In the genomic region with DNA sequence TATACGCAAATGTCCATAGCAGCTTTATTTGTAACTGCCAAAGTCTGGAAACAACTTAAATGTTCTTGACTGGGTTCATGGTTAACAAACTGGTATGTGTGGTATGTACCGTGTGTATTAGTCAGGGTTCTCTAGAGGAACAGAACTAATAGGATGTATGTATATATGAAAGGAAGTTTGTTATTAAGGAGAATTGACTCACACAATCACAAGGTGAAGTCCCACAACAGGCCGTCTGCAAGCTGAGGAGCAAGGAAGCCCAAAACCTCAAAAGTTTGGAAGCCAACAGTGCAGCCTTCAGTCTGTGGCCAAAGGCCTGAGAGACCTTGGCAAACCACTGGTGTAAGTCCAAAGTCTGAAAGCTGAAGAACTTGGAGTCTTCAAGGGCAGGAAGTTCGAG, we compare ENCODE assay signal across 23 cellular contexts.
A peak's percentile ranks its signal among the peaks of the same experiment; 100 is the strongest.
DNase-seq lines count a peak whose midpoint lies in the region; ATAC-seq and FAIRE-seq lines count a peak whose summit lies in the region.
"Had no signal": no experiment of that assay in that cellular context is flagged by ENCODE, and none has a peak within 500 bp of the region (broad histone marks: within the 10 kb centered on the region; RNA-seq: fewer than 3 reads in every experiment).

No MANE protein-coding gene starts in this region.

- DNase-seq in HCEC 1CT (peak; percentile 85), adipocyte (ENCODE audit: low read depth) (peak; percentile 32), fibroblast of peridontal ligament (ENCODE audit: extremely low read depth) (peak; percentile 6), renal cortical epithelial cell (ENCODE audit: low read depth) (peak; percentile 88), NCI-H748 treated with DMSO at 0.1 percent for 48 hours (lab: John Stamatoyannopoulos, UW) (no peak), HTR-8/SVneo (ENCODE audit: insufficient read length, low spot score) (no peak)
- no peak for DNase-seq in activated CD8-positive, alpha-beta T cell treated with anti-CD3 and anti-CD28 coated beads, Interleukin-2, amount 10 ng/mL, durations not matched to agents 7 days and 5 days
- DNase-seq: activated CD4-positive, alpha-beta memory T cell treated with anti-CD3 and anti-CD28 coated beads for 36 hours; activated naive CD4-positive, alpha-beta T cell; AML-193; anterior cingulate cortex; colonic mucosa; DMS79 treated with DMSO at 0.1 percent for 48 hours; NCI-H1436; NCI-H2171 treated with DMSO at 0.1 percent for 48 hours; NCI-H774; sigmoid colon; stimulated activated CD4-positive, alpha-beta T cell treated with anti-CD3 and anti-CD28 coated beads, Interleukin-2, amount 100 ng/mL, for 24 hours; T-helper 17 cell; trophoblast cell had no signal

- H3K27me3 Mint-ChIP-seq in activated CD8-positive, alpha-beta T cell treated with anti-CD3 and anti-CD28 coated beads, Interleukin-2, amount 10 ng/mL, durations not matched to agents 7 days and 5 days (ENCODE audit: low read depth) = peaks cover 11% of the 10 kb centered on the region

- no peak for ATAC-seq in GM18858 (IDR thresholded peaks at IDR 0.05; ENCODE audit: unreplicated experiment)
- ATAC-seq in activated CD8-positive, alpha-beta T cell treated with anti-CD3 and anti-CD28 coated beads, Interleukin-2, amount 10 ng/mL, durations not matched to agents 7 days and 5 days = no peak
- ATAC-seq: T-helper 17 cell had no signal

- no peak overlapping the region for H3K4me3 ChIP-seq in adipocyte (ENCODE audit: low read length)
- H3K4me3 ChIP-seq: colonic mucosa, sigmoid colon, SJSA1 had no signal

- no peaks in the 10 kb centered on the region for H3K27me3 ChIP-seq in adipocyte (replicated peaks; ENCODE audit: control insufficient read depth, insufficient read depth, low read length)
- H3K27me3 ChIP-seq: colonic mucosa, sigmoid colon, SJSA1 had no signal

- no peak overlapping the region for H3K4me3 Mint-ChIP-seq in activated CD8-positive, alpha-beta T cell treated with anti-CD3 and anti-CD28 coated beads, Interleukin-2, amount 10 ng/mL, durations not matched to agents 7 days and 5 days
- H3K4me3 Mint-ChIP-seq: activated CD4-positive, alpha-beta memory T cell treated with anti-CD3 and anti-CD28 coated beads for 36 hours; stimulated activated naive CD8-positive, alpha-beta T cell treated with anti-CD3 and anti-CD28 coated beads, Interleukin-15, Interleukin-2, amounts not matched to agents 100 ng/mL and 50 ng/mL, for 24 hours; T-helper 17 cell had no signal

- peaks cover 3% of the 10 kb centered on the region for H3K9me3 Mint-ChIP-seq in activated CD8-positive, alpha-beta T cell treated with anti-CD3 and anti-CD28 coated beads, Interleukin-2, amount 10 ng/mL, durations not matched to agents 7 days and 5 days (ENCODE audit: insufficient read depth)

- H3K36me3 ChIP-seq in adipocyte (ENCODE audit: control insufficient read depth, insufficient read depth, low read length, severe bottlenecking) = no peaks in the 10 kb centered on the region
- H3K36me3 ChIP-seq: colonic mucosa, sigmoid colon, SJSA1 had no signal

- no peak overlapping the region for H3K27ac Mint-ChIP-seq in activated CD8-positive, alpha-beta T cell treated with anti-CD3 and anti-CD28 coated beads, Interleukin-2, amount 10 ng/mL, durations not matched to agents 7 days and 5 days
- H3K27ac Mint-ChIP-seq: activated CD4-positive, alpha-beta memory T cell treated with anti-CD3 and anti-CD28 coated beads for 36 hours; stimulated activated naive CD8-positive, alpha-beta T cell treated with anti-CD3 and anti-CD28 coated beads, Interleukin-15, Interleukin-2, amounts not matched to agents 100 ng/mL and 50 ng/mL, for 24 hours; T-helper 17 cell had no signal

- no peaks in the 10 kb centered on the region for H3K4me1 ChIP-seq in adipocyte (ENCODE audit: control insufficient read depth, insufficient read depth, low read length)
- H3K4me1 ChIP-seq: colonic mucosa, sigmoid colon had no signal

- no peaks in the 10 kb centered on the region for H3K36me3 Mint-ChIP-seq in activated CD8-positive, alpha-beta T cell treated with anti-CD3 and anti-CD28 coated beads, Interleukin-2, amount 10 ng/mL, durations not matched to agents 7 days and 5 days (ENCODE audit: low read depth)
- H3K36me3 Mint-ChIP-seq: activated CD4-positive, alpha-beta memory T cell treated with anti-CD3 and anti-CD28 coated beads for 36 hours had no signal

- H3K9me3 ChIP-seq in adipocyte (ENCODE audit: control insufficient read depth, low read length) = peaks cover 9% of the 10 kb centered on the region
- H3K9me3 ChIP-seq: colonic mucosa, SJSA1 had no signal

- no peaks in the 10 kb centered on the region for H3K4me1 Mint-ChIP-seq in activated CD8-positive, alpha-beta T cell treated with anti-CD3 and anti-CD28 coated beads, Interleukin-2, amount 10 ng/mL, durations not matched to agents 7 days and 5 days (ENCODE audit: low read depth)
- H3K4me1 Mint-ChIP-seq: T-helper 17 cell had no signal

- H3K9ac ChIP-seq in adipocyte (ENCODE audit: low read length) = no peak overlapping the region

- CTCF ChIA-PET in activated CD8-positive, alpha-beta T cell treated with anti-CD3 and anti-CD28 coated beads, Interleukin-2, amount 10 ng/mL, durations not matched to agents 7 days and 5 days (lab: Charles Lee) = no interaction called here

- no peak for FAIRE-seq in HTR-8/SVneo (lab: Jason Lieb, UNC)

- POLR2A ChIA-PET in activated CD8-positive, alpha-beta T cell treated with anti-CD3 and anti-CD28 coated beads, Interleukin-2, amount 10 ng/mL, durations not matched to agents 7 days and 5 days (lab: Charles Lee) = no interaction called here

Comparison
In these comparisons a context has a peak if more than half of its experiments do, and no peak if none do; other contexts are left out.
1. DNase-seq: peak in HCEC 1CT (single experiment), adipocyte (single experiment), fibroblast of peridontal ligament (single experiment) and renal cortical epithelial cell (single experiment); none in NCI-H748 treated with DMSO at 0.1 percent for 48 hours (single experiment), HTR-8/SVneo (single experiment) and activated CD8-positive, alpha-beta T cell treated with anti-CD3 and anti-CD28 coated beads, Interleukin-2, amount 10 ng/mL, durations not matched to agents 7 days and 5 days (single experiment).